In the genomic region with DNA sequence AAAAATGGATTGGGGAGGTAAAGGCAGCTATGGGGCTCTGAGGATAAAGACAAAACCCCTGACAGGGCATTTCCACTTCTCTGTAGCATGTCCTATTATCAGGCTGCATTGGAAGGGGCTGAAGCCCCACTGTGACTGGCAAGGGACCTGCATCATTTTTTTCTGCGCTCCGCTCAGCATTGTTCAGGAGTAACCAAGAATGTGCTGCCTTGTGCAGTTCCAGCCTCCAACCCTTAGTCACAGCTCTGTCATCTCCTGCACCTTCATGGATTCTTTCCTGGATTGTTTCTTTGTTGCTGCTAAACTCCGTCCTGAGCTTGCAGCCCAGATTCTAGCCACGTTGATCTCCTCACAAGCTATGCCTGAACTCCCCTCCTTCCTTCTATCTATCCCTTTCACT, we compare ENCODE assay signal across 6 cellular contexts. TPM values are rescaled to one million over a fixed set of nuclear protein-coding genes. Genes with fewer than 3 reads are reported as not detected.
"Had no signal": no experiment of that assay in that cellular context is flagged by ENCODE, and none has a peak within 500 bp of the region (broad histone marks: within the 10 kb centered on the region; RNA-seq: fewer than 3 reads in every experiment).

No MANE protein-coding gene starts in this region.

- H3K36me3 ChIP-seq: HAP-1 had no signal

- DNase-seq: GOT3, HFFc6, IMR-90 had no signal

- H3K9me3 ChIP-seq: HAP-1 had no signal

- ATAC-seq: HCT116, K562 had no signal

- H3K9me3 Mint-ChIP-seq: HFFc6 had no signal

- H3K4me3 ChIP-seq: HAP-1, K562 had no signal

- H3K4me3 Mint-ChIP-seq: HFFc6 had no signal

- H3K27ac Mint-ChIP-seq: HFFc6 had no signal

RNA-seq across cellular contexts. Expression of a gene that starts 37.4 kb away (rescaled TPM):
- total RNA-seq: K562 had no signal
- polyA plus RNA-seq: K562 had no signal
